8 cellular contexts compared by ENCODE assay signal in the genomic region with DNA sequence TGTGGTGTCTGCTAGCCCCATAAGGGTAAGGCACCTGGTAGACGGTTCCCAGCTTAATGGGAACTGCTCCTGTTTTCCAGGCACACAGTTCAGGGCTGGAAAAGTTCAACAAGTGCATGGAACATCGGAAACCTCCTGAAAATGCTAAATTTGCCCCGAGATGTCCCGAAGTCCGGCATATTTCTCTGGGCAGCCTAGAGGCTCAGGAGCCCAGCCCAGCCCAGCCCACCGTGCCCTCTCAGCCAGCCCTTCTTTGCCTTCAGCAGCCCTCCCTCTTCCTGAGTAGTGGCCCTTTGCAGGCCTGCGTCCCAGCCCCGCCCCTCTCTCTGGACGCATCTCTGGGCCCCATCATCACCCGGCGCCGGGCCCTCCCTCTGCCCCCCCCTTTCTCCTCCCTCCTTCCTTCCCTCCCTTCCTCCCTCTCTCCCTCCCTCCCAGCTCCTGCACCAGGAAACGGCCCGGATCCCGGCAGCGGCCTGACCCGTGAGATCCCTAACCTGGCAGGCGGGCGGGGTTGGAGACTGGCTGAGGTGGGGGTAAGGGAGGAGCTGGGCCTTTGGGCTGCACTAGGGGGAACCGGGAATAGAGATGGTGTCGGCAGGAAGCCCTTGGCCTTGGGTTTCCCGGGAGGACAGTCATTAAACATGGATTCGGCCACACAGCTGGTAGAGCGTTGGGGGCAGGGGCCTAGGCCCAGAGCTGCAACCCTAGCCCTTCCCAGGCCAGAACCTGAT. TPM values are rescaled to one million over a fixed set of nuclear protein-coding genes. Genes with fewer than 3 reads are reported as not detected.
DNase-seq lines count a peak whose midpoint lies in the region; FAIRE-seq and TF ChIP-seq lines count a peak whose summit lies in the region.

A gene with protein sequence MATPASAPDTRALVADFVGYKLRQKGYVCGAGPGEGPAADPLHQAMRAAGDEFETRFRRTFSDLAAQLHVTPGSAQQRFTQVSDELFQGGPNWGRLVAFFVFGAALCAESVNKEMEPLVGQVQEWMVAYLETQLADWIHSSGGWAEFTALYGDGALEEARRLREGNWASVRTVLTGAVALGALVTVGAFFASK (plus strand): TSS at position 422 of the 734 bp plus-strand sequence. CDS start 935 bp downstream, outside the sequence.

- WGBS in testis, 2 donors, result 1 to 5% methylated on average over 22 to 24 of the region's 24 CpGs

- H3K4me3 ChIP-seq in AG09309 (ENCODE audit: control insufficient read depth, low read depth, low read length) (peak within 1 kb of the TSS; percentile 72), SK-N-MC (peak within 1 kb of the TSS; percentile 95), endothelial cell of umbilical vein (replicated peaks in 1 of 3; ENCODE audit: insufficient read depth in 1 of 3, low read depth in 1 of 3, low read length in 3 of 3) (peak within 1 kb of the TSS; percentile 84 to 92 (median 89)), testis (peak within 1 kb of the TSS; percentile 59 to 90)

- H2AFZ ChIP-seq in endothelial cell of umbilical vein (ENCODE audit: low read depth, low read length), result peak within 1 kb of the TSS; percentile 95

- peaks cover 27% of the 10 kb centered on the region for H3K4me1 ChIP-seq in endothelial cell of umbilical vein (ENCODE audit: control insufficient read depth, extremely low read depth, insufficient read depth, low read length)
- peaks cover 48% of the 10 kb centered on the region for H3K4me1 ChIP-seq in testis

- TF ChIP-seq POLR2A in GM15510 (IDR thresholded peaks at IDR 0.05; ENCODE audit: borderline replicate concordance, extremely low read depth, insufficient read length) (peak; percentile 85), endothelial cell of umbilical vein (IDR thresholded peaks at IDR 0.05; ENCODE audit: low read depth, low read length) (peak; percentile 75), testis (IDR thresholded peaks at IDR 0.05) (peak; percentile 26)

- POLR2A ChIA-PET in endothelial cell of umbilical vein (lab: Charles Lee), result interaction anchor here (1.0 to 1.2 kb wide), 2 partner anchors 14 to 18 kb away, joined by 3 to 6 read pairs; partner anchors contain the start of gene PABPN1

- H4K20me1 ChIP-seq in endothelial cell of umbilical vein (replicated peaks; ENCODE audit: control insufficient read depth, extremely low read depth, insufficient read depth, low read length), result no peaks in the 10 kb centered on the region

- peak within 1 kb of the TSS; percentile 90 for H3K4me2 ChIP-seq in endothelial cell of umbilical vein (ENCODE audit: insufficient read depth, low read length)

- H3K79me2 ChIP-seq in endothelial cell of umbilical vein (ENCODE audit: control insufficient read depth, insufficient read depth, low read length), result peaks cover 43% of the 10 kb centered on the region

- H3K9me3 ChIP-seq in SK-N-MC (ENCODE audit: low read depth, low read length) (no peaks in the 10 kb centered on the region), endothelial cell of umbilical vein (replicated peaks; ENCODE audit: control insufficient read depth, insufficient read depth, low read length) (no peaks in the 10 kb centered on the region), testis (no peaks in the 10 kb centered on the region)

- DNase-seq in AG09309 (ENCODE audit: low read depth) (no peak), NCI-H1092 treated with DMSO at 0.1 percent for 48 hours (lab: John Stamatoyannopoulos, UW) (peak; percentile 87), SK-N-MC (ENCODE audit: low read depth, low spot score) (no peak), endothelial cell of umbilical vein (ENCODE audit: low read depth, low spot score) (peak; percentile 92), medulla oblongata (ENCODE audit: extremely low spot score) (peak; percentile 93), testis (peak; percentile 94)
- DNase-seq in central memory CD4-positive, alpha-beta T cell, result no peak

- no peaks in the 10 kb centered on the region for H3K9me1 ChIP-seq in endothelial cell of umbilical vein (replicated peaks; ENCODE audit: control insufficient read depth, extremely low read depth, insufficient read depth, low read length)

- FAIRE-seq in endothelial cell of umbilical vein (lab: Jason Lieb, UNC), result peak; percentile 97

- no TSS peak for BruUV-seq in endothelial cell of umbilical vein (replicated peaks; lab: Mats Ljungman, UMichigan)

- intact Hi-C loops in endothelial cell of umbilical vein (cut with micrococcal nuclease), result loop anchor here (1.0 kb wide), 1 partner anchor 15 kb away; the partner anchor contains the start of gene PABPN1
- intact Hi-C loops in testis (cut with DNase I; ENCODE audit: low total_unique reads), result no loop called here

- H3K36me3 ChIP-seq in SK-N-MC (ENCODE audit: insufficient read depth, low read length) (peaks cover 15% of the 10 kb centered on the region; the same call in 1 of the 2 replicates), endothelial cell of umbilical vein (ENCODE audit: control insufficient read depth in 2 of 2, extremely low read depth in 1 of 2, insufficient read depth in 2 of 2, low read length in 2 of 2) (peaks cover 0 to 12% of the 10 kb centered on the region in 2 experiments), testis (ENCODE audit: low read depth, missing control alignments) (no peaks in the 10 kb centered on the region)

- H3K9ac ChIP-seq in SK-N-MC (ENCODE audit: insufficient read length), result peak within 1 kb of the TSS; percentile 94
- peak within 1 kb of the TSS; percentile 85 for H3K9ac ChIP-seq in endothelial cell of umbilical vein (replicated peaks; ENCODE audit: extremely low read depth, insufficient read depth, low read length)

- no peaks in the 10 kb centered on the region for H3K27me3 ChIP-seq in endothelial cell of umbilical vein (ENCODE audit: control insufficient read depth in 2 of 2, insufficient read depth in 2 of 2, low read length in 2 of 2)
- H3K27me3 ChIP-seq in testis, result no peaks in the 10 kb centered on the region

- CTCF ChIA-PET in endothelial cell of umbilical vein (lab: Charles Lee), result interaction anchor here (0.8 to 3.2 kb wide), 5 partner anchors 15 to 229 kb away, joined by 3 to 17 read pairs (median 3); partner anchors contain the start of gene PABPN1

- TF ChIP-seq CTCF in AG09309 (IDR thresholded peaks at IDR 0.05; ENCODE audit: control insufficient read depth, insufficient read depth, low read depth, low read length, missing control alignments) (no peak), endothelial cell of umbilical vein (IDR thresholded peaks at IDR 0.05; ENCODE audit: extremely low read depth in 1 of 2, insufficient read depth in 1 of 2, low read depth in 1 of 2, low read length in 2 of 2) (no peak), testis (IDR thresholded peaks at IDR 0.05) (no peak)

- dilution Hi-C loops in endothelial cell of umbilical vein (cut with MboI; ENCODE audit: extremely low pct_ligation_motif_present, low sequenced_read_pairs), result no loop called here

- H3K27ac ChIP-seq in SK-N-MC, result peak within 1 kb of the TSS; percentile 72; the same call in 1 of the 2 replicates
- peak within 1 kb of the TSS; percentile 78 for H3K27ac ChIP-seq in endothelial cell of umbilical vein (ENCODE audit: insufficient read depth, low read depth, low read length)
- H3K27ac ChIP-seq in testis, result peak within 1 kb of the TSS; percentile 90 to 91

TF ChIP-seq in endothelial cell of umbilical vein, 7 proteins besides CTCF, POLR2A, EP300 and RAD21:
- TF ChIP-seq JUN (IDR thresholded peaks at IDR 0.05; ENCODE audit: borderline replicate concordance, insufficient read depth, insufficient read length, low read depth) (no peak), MYC (IDR thresholded peaks at IDR 0.05; ENCODE audit: low read depth, low read length) (no peak), GATA2 (IDR thresholded peaks at IDR 0.05; ENCODE audit: insufficient read depth, insufficient read length, low read depth, low read length) (no peak), MAX (IDR thresholded peaks at IDR 0.05; ENCODE audit: insufficient read depth, insufficient read length) (no peak), FOS (IDR thresholded peaks at IDR 0.05; ENCODE audit: borderline replicate concordance, insufficient read depth, low read length) (no peak), EZH2 (IDR thresholded peaks at IDR 0.05; ENCODE audit: borderline replicate concordance, low read depth, low read length, severe bottlenecking) (no peak), POLR2AphosphoS5 (IDR thresholded peaks at IDR 0.05; ENCODE audit: insufficient read depth, low read depth, low read length) (peak; percentile 80)

RNA-seq across cellular contexts. Expression of the gene that starts here (rescaled TPM):
- total RNA-seq in endothelial cell of umbilical vein (24.3 and 26.2 TPM in 2 replicates), testis (10 to 100 TPM; 78.0 to 85.1 TPM)
- polyA plus RNA-seq in endothelial cell of umbilical vein (14.7 and 19.9 TPM in 2 replicates), testis (ENCODE audit: insufficient read depth, low read depth, low replicate concordance) (46.8 TPM)
- polyA plus RNA-seq in endothelial cell of umbilical vein (2011; cell fraction: cytosol; rRNA removed), result 16.9 and 20.3 TPM in 2 replicates
- polyA plus RNA-seq in endothelial cell of umbilical vein (2011; cell fraction: nucleus; rRNA removed), result 50.6 and 58.9 TPM in 2 replicates
- 17.0 and 19.1 TPM in 2 replicates for polyA plus RNA-seq in endothelial cell of umbilical vein (2012)
- 19.1 and 21.2 TPM in 2 replicates for polyA minus RNA-seq in endothelial cell of umbilical vein
- 6.9 TPM for polyA minus RNA-seq in endothelial cell of umbilical vein (2011; cell fraction: cytosol; rRNA and poly(A)+ RNA removed)
- 20.7 and 24.0 TPM in 2 replicates for polyA minus RNA-seq in endothelial cell of umbilical vein (2011; cell fraction: nucleus; rRNA and poly(A)+ RNA removed)

Comparison
In these comparisons a context has a peak if more than half of its experiments do, and no peak if none do; other contexts are left out.
1. DNase-seq: peak in NCI-H1092 treated with DMSO at 0.1 percent for 48 hours (single experiment), endothelial cell of umbilical vein (single experiment), medulla oblongata (single experiment) and testis (single experiment); none in AG09309 (single experiment), SK-N-MC (single experiment) and central memory CD4-positive, alpha-beta T cell (single experiment).
2. POLR2A ChIP-seq: peak in every context shown above with its lines; median percentile 85 in GM15510; 75 in endothelial cell of umbilical vein; 26 in testis.
3. Peak in every context shown above with its lines, with median percentiles within 50 percentile points of each other: H3K4me3 ChIP-seq and H3K27ac ChIP-seq.